In genomic region chr1:24632776-24633175, GRCh38 we compare ENCODE assay signal across 27 cellular contexts.
"Had no signal": no experiment of that assay in that cellular context is flagged by ENCODE, and none has a peak within 500 bp of the region (broad histone marks: within the 10 kb centered on the region; RNA-seq: fewer than 3 reads in every experiment).

No MANE protein-coding gene starts in this region.

- ATAC-seq: activated CD8-positive, alpha-beta memory T cell treated with anti-CD3 and anti-CD28 coated beads, Interleukin-2, amount 10 ng/mL, durations not matched to agents 7 days and 5 days; Panc1; Right ventricle myocardium inferior; SK-N-SH treated with all-trans-retinoic acid at 6 μM for 48 hours had no signal

- H3K36me3 Mint-ChIP-seq: activated CD8-positive, alpha-beta memory T cell treated with anti-CD3 and anti-CD28 coated beads, Interleukin-2, amount 10 ng/mL, durations not matched to agents 7 days and 5 days; activated naive CD4-positive, alpha-beta T cell treated with anti-CD3 and anti-CD28 coated beads, Interleukin-2, amount 50 U/mL, for 24 hours had no signal

- H3K4me3 Mint-ChIP-seq: activated B cell treated with CpG ODN at 0.5 μM for 24 hours; activated CD4-positive, alpha-beta T cell treated with anti-CD3 and anti-CD28 coated beads, Interleukin-2, amount 10 ng/mL, durations not matched to agents 24 days and 14 days; activated CD8-positive, alpha-beta memory T cell treated with anti-CD3 and anti-CD28 coated beads, Interleukin-2, amount 10 ng/mL, durations not matched to agents 7 days and 5 days; activated naive CD4-positive, alpha-beta T cell treated with anti-CD3 and anti-CD28 coated beads, Interleukin-2, amount 50 U/mL, for 24 hours; activated T-cell treated with anti-CD3 and anti-CD28 coated beads, Interleukin-2, amount 50 U/mL, for 24 hours; activated T-helper 1 cell treated with anti-CD3 and anti-CD28 coated beads, Interleukin-12 subunit alpha, Interleukin-12 subunit beta, Interleukin-2, Interleukin-4 antibody, amounts not matched to agents 30 ng/mL and 10 ng/mL and 1 ng/mL, durations not matched to agents 14 hours and 24 hours and 36 hours; T-helper 2 cell treated with Interferon-gamma antibody and Interleukin-4, amounts not matched to agents 5 μg/mL and 100 μg/mL, for 36 hours had no signal

- DNase-seq: activated B cell treated with CpG ODN at 0.5 μM for 24 hours; activated CD4-positive, alpha-beta T cell treated with anti-CD3 and anti-CD28 coated beads for 1 hour; activated CD4-positive, alpha-beta T cell treated with anti-CD3 and anti-CD28 coated beads, Interleukin-2, amount 10 ng/mL, durations not matched to agents 24 days and 14 days; activated CD4-positive, alpha-beta T cell treated with anti-CD3 and anti-CD28 coated beads, Interleukin-2, amount 50 U/mL, for 48 hours; activated CD8-positive, alpha-beta memory T cell treated with anti-CD3 and anti-CD28 coated beads, Interleukin-2, amount 10 ng/mL, durations not matched to agents 7 days and 5 days; activated effector memory CD4-positive, alpha-beta T cell treated with Interleukin-2 at 50 U/mL for 16 hours; activated naive CD4-positive, alpha-beta T cell; activated T-cell treated with anti-CD3 and anti-CD28 coated beads, Interleukin-2, amount 50 U/mL, for 24 hours; aorta; central memory CD4-positive, alpha-beta T cell; Karpas-422; NCI-H1048; NCI-H1694; NCI-H2029; NCI-H2107; NCI-H510A treated with DMSO at 0.1 percent for 48 hours; NCI-H69; NK-92 treated with Interleukin-12 subunit alpha and Interleukin-12 subunit beta, amount 100 ng/mL, for 24 hours; OCI-M1; RPMI8226; SW 1271 had no signal

- H3K9me3 Mint-ChIP-seq: activated B cell treated with CpG ODN at 0.5 μM for 24 hours; activated CD4-positive, alpha-beta T cell treated with anti-CD3 and anti-CD28 coated beads, Interleukin-2, amount 10 ng/mL, durations not matched to agents 24 days and 14 days; activated naive CD4-positive, alpha-beta T cell treated with anti-CD3 and anti-CD28 coated beads, Interleukin-2, amount 50 U/mL, for 24 hours; activated T-cell treated with anti-CD3 and anti-CD28 coated beads, Interleukin-2, amount 50 U/mL, for 24 hours; activated T-helper 1 cell treated with anti-CD3 and anti-CD28 coated beads, Interleukin-12 subunit alpha, Interleukin-12 subunit beta, Interleukin-2, Interleukin-4 antibody, amounts not matched to agents 30 ng/mL and 10 ng/mL and 1 ng/mL, durations not matched to agents 14 hours and 24 hours and 36 hours; T-helper 2 cell treated with Interferon-gamma antibody and Interleukin-4, amounts not matched to agents 5 μg/mL and 100 μg/mL, for 36 hours had no signal

- H3K27ac Mint-ChIP-seq: activated B cell treated with CpG ODN at 0.5 μM for 24 hours; activated CD4-positive, alpha-beta T cell treated with anti-CD3 and anti-CD28 coated beads, Interleukin-2, amount 10 ng/mL, durations not matched to agents 24 days and 14 days; activated CD8-positive, alpha-beta memory T cell treated with anti-CD3 and anti-CD28 coated beads, Interleukin-2, amount 10 ng/mL, durations not matched to agents 7 days and 5 days; activated naive CD4-positive, alpha-beta T cell treated with anti-CD3 and anti-CD28 coated beads, Interleukin-2, amount 50 U/mL, for 24 hours; activated T-cell treated with anti-CD3 and anti-CD28 coated beads, Interleukin-2, amount 50 U/mL, for 24 hours; activated T-helper 1 cell treated with anti-CD3 and anti-CD28 coated beads, Interleukin-12 subunit alpha, Interleukin-12 subunit beta, Interleukin-2, Interleukin-4 antibody, amounts not matched to agents 30 ng/mL and 10 ng/mL and 1 ng/mL, durations not matched to agents 14 hours and 24 hours and 36 hours; T-helper 2 cell treated with Interferon-gamma antibody and Interleukin-4, amounts not matched to agents 5 μg/mL and 100 μg/mL, for 36 hours had no signal
